Comparison of ENCODE assay signal across 17 cellular contexts in the genomic region with DNA sequence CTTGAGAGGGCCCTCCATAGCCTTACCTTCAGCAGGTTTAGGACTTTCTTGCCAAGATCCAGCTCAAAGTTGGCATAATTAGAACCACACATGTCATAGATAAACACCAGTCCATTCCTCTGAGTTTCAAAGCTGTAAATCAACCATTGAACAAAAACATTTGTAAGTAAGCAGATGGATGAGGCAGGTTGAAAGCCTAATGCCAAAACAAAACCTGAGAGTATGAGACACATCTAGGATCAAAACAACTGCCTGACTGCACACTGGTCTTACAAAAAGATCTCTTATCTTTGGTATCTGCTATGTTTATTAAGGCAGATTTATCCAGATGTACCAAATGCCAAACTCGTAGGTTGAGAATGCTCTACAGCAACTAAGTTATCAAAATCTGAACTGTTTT.
DNase-seq lines count a peak whose midpoint lies in the region; ATAC-seq and FAIRE-seq lines count a peak whose summit lies in the region.
"Had no signal": no experiment of that assay in that cellular context is flagged by ENCODE, and none has a peak within 500 bp of the region (broad histone marks: within the 10 kb centered on the region; RNA-seq: fewer than 3 reads in every experiment).

No MANE protein-coding gene starts in this region.

- DNase-seq in GM19239 (ENCODE audit: insufficient read length, low spot score) (no peak), M059J (ENCODE audit: low read depth) (peak; percentile 42), mesenchymal stem cell (peak; percentile 24), substantia nigra (lab: John Stamatoyannopoulos, UW) (no peak), middle frontal gyrus (ENCODE audit: extremely low spot score, low spot score) (no peak)
- DNase-seq in effector memory CD8-positive, alpha-beta T cell = no peak
- DNase-seq: DMS79, NCI-H1092, NCI-H1694, NCI-H2107, NCI-H69, SHP77 treated with DMSO at 0.1 percent for 48 hours had no signal

- H3K27ac ChIP-seq in mesenchymal stem cell (ENCODE audit: low read length, poor library complexity, severe bottlenecking) (no peak overlapping the region), substantia nigra (ENCODE audit: low read depth, low read length, poor library complexity, severe bottlenecking) (no peak overlapping the region)

- H2BK12ac ChIP-seq in mesenchymal stem cell (ENCODE audit: low read length in 2 of 2) = no peak overlapping the region

- H3K9ac ChIP-seq in mesenchymal stem cell (ENCODE audit: low read length) = no peak overlapping the region

- H3K4me2 ChIP-seq in mesenchymal stem cell (ENCODE audit: low read length, poor library complexity, severe bottlenecking) = no peak overlapping the region

- H3K27me3 Mint-ChIP-seq in effector memory CD8-positive, alpha-beta T cell = no peaks in the 10 kb centered on the region

- peaks cover 36 to 71% of the 10 kb centered on the region in 2 experiments for H3K36me3 ChIP-seq in mesenchymal stem cell (ENCODE audit: control insufficient read depth in 1 of 2, insufficient read depth in 2 of 2, low read depth in 1 of 2, low read length in 2 of 2)

- H3K23ac ChIP-seq in mesenchymal stem cell (ENCODE audit: low read length in 2 of 2) = no peak overlapping the region

- no peak overlapping the region for H2BK120ac ChIP-seq in mesenchymal stem cell (ENCODE audit: low read depth, low read length)

- H4K91ac ChIP-seq in mesenchymal stem cell (ENCODE audit: low read length) = no peak overlapping the region

- FAIRE-seq in GM19239 (lab: Jason Lieb, UNC) = peak; percentile 11
- FAIRE-seq: G401.6, GM12878, GM18507 had no signal

- H2AK5ac ChIP-seq in mesenchymal stem cell (ENCODE audit: low read length, severe bottlenecking) = no peak overlapping the region

- WGBS in mesenchymal stem cell = 50% methylated on average over 1 of the region's 1 CpG

- no peaks in the 10 kb centered on the region for H3K9me3 Mint-ChIP-seq in effector memory CD8-positive, alpha-beta T cell

- H3K4ac ChIP-seq in mesenchymal stem cell (ENCODE audit: low read depth in 1 of 2, low read length in 2 of 2) = no peak overlapping the region

- no peaks in the 10 kb centered on the region for H3K9me3 ChIP-seq in mesenchymal stem cell (ENCODE audit: control insufficient read depth, low read length)

- no peak overlapping the region for H2BK5ac ChIP-seq in mesenchymal stem cell (ENCODE audit: low read depth, low read length, poor library complexity, severe bottlenecking)

- H3K4me3 Mint-ChIP-seq in effector memory CD8-positive, alpha-beta T cell = no peak overlapping the region

- peaks cover 30% of the 10 kb centered on the region for H3K79me1 ChIP-seq in mesenchymal stem cell (replicated peaks; ENCODE audit: low read length, poor library complexity, severe bottlenecking)

- H3K27me3 ChIP-seq in mesenchymal stem cell (ENCODE audit: control insufficient read depth in 1 of 2, insufficient read depth in 1 of 2, low read length in 2 of 2) = no peaks in the 10 kb centered on the region
- H3K27me3 ChIP-seq: MG63 had no signal

- no peaks in the 10 kb centered on the region for H3K4me1 Mint-ChIP-seq in effector memory CD8-positive, alpha-beta T cell (ENCODE audit: low read depth in 2 of 2)

- no peak overlapping the region for H3K18ac ChIP-seq in mesenchymal stem cell (ENCODE audit: low read depth in 1 of 2, low read length in 2 of 2)

- H3K27ac Mint-ChIP-seq in effector memory CD8-positive, alpha-beta T cell = peak overlapping the region; percentile 61 to 62

- no peak overlapping the region for H4K8ac ChIP-seq in mesenchymal stem cell (ENCODE audit: low read length)

- no peak for ATAC-seq in effector memory CD8-positive, alpha-beta T cell (replicated peaks)
- no peak for ATAC-seq in GM21786 (IDR thresholded peaks at IDR 0.05; ENCODE audit: unreplicated experiment)
- ATAC-seq: GM12878 had no signal

- no peak overlapping the region for H2BK15ac ChIP-seq in mesenchymal stem cell (ENCODE audit: low read depth, poor library complexity, severe bottlenecking)

- no peak overlapping the region for H3K4me3 ChIP-seq in mesenchymal stem cell (ENCODE audit: insufficient read depth in 1 of 2, low read depth in 1 of 2, low read length in 2 of 2)
- H3K4me3 ChIP-seq: GM12878, MG63 had no signal

- H3K4me1 ChIP-seq in mesenchymal stem cell (ENCODE audit: control insufficient read depth, insufficient read depth, low read depth, low read length) = no peaks in the 10 kb centered on the region

- H2AFZ ChIP-seq in mesenchymal stem cell (ENCODE audit: low read depth, low read length) = no peak overlapping the region

- peaks cover 74% of the 10 kb centered on the region for H3K36me3 Mint-ChIP-seq in effector memory CD8-positive, alpha-beta T cell (ENCODE audit: insufficient read depth)

- H3K14ac ChIP-seq in mesenchymal stem cell (ENCODE audit: low read length in 2 of 2) = no peak overlapping the region

Comparison
In these comparisons a context has a peak if more than half of its experiments do, and no peak if none do; other contexts are left out.
1. DNase-seq: peak in M059J (single experiment) and mesenchymal stem cell (single experiment); none in GM19239 (single experiment), effector memory CD8-positive, alpha-beta T cell (0 of 3), substantia nigra (0 of 49) and middle frontal gyrus (single experiment).